In genomic region chr13:74003374-74003773, GRCh38 we compare ENCODE assay signal across 20 cellular contexts.
"Had no signal": no experiment of that assay in that cellular context is flagged by ENCODE, and none has a peak within 500 bp of the region (broad histone marks: within the 10 kb centered on the region; RNA-seq: fewer than 3 reads in every experiment).

No MANE protein-coding gene starts in this region.

- H3K4me2 ChIP-seq: PC-9 had no signal

- ATAC-seq: K562, Right ventricle myocardium inferior had no signal

- DNase-seq: activated CD4-positive, alpha-beta T cell treated with anti-CD3 and anti-CD28 coated beads for 1 hour; activated CD4-positive, alpha-beta T cell treated with anti-CD3 and anti-CD28 coated beads, Interleukin-2, amount 10 ng/mL, durations not matched to agents 24 days and 14 days; activated CD4-positive, alpha-beta T cell treated with anti-CD3 and anti-CD28 coated beads, Interleukin-2, amount 50 U/mL, for 48 hours; activated CD8-positive, alpha-beta memory T cell treated with anti-CD3 and anti-CD28 coated beads for 24 hours; activated effector memory CD4-positive, alpha-beta T cell treated with anti-CD3 and anti-CD28 coated beads, Interleukin-2, amount 50 U/mL, for 16 hours; activated naive CD4-positive, alpha-beta T cell treated with anti-CD3 and anti-CD28 coated beads for 36 hours; amygdala; Kasumi-1; NCI-H1105 treated with DMSO at 0.1 percent for 48 hours; NCI-H1436 treated with DMSO at 0.1 percent for 48 hours; NCI-H187; NCI-H2081 treated with DMSO at 0.1 percent for 48 hours; NCI-H446; NCI-H524; PC-9; T-helper 1 cell had no signal

- H3K27me3 ChIP-seq: cardiac muscle cell had no signal

- H2AFZ ChIP-seq: PC-9 had no signal

- H3K4me3 ChIP-seq: cardiac muscle cell, K562, PC-9, SK-N-MC had no signal

- H3K27ac ChIP-seq: cardiac muscle cell, PC-9 had no signal

- H3K36me3 ChIP-seq: cardiac muscle cell had no signal
